Comparison of ENCODE assay signal across 18 cellular contexts in the genomic region with DNA sequence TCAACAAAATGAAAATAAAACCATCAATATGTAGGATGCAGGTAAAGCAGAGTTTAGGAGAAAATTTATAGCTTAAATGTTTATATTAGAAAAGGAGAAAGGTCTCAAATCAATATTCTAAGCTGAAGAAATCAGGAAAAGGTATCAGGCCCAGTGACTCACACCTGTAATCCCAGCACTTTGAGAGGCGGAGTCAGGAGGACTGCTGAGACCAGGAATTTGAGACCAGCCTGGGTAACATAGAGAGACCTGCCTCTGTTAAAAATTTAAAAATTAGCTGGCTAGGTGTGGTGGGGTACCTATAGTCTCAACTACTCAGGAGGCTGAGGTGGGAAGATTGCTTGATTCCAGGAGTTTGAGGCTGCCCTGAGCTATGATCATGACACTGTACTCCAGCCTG. TPM values are rescaled to one million over a fixed set of nuclear protein-coding genes. Genes with fewer than 3 reads are reported as not detected.
DNase-seq lines count a peak whose midpoint lies in the region; ATAC-seq and TF ChIP-seq lines count a peak whose summit lies in the region.
"Had no signal": no experiment of that assay in that cellular context is flagged by ENCODE, and none has a peak within 500 bp of the region (broad histone marks: within the 10 kb centered on the region; RNA-seq: fewer than 3 reads in every experiment).

No MANE protein-coding gene starts in this region.

- POLR2A ChIA-PET in CD4-positive, alpha-beta memory T cell (lab: Charles Lee; ENCODE audit: partially characterized antibody), result interaction anchor here (0.5 to 2.0 kb wide), 5 partner anchors 14 to 53 kb away, joined by 3 to 12 read pairs (median 3); a partner anchor contains a TSS
- POLR2A ChIA-PET in HCT116 (lab: Charles Lee), result interaction anchor here (0.6 to 0.9 kb wide), 3 partner anchors 8 to 61 kb away, joined by 3 to 4 read pairs (median 3); a partner anchor contains a TSS

- H3K27ac Mint-ChIP-seq in CD4-positive, alpha-beta memory T cell, result peak overlapping the region in 4 of 7 donors; percentile 19 to 52 (median 39)
- peak overlapping the region; percentile 58 to 65 for H3K27ac Mint-ChIP-seq in effector memory CD8-positive, alpha-beta T cell
- peak overlapping the region; percentile 31 to 86 for H3K27ac Mint-ChIP-seq in natural killer cell treated with Interleukin-12 subunit alpha and Interleukin-12 subunit beta and Interleukin-15 and Interleukin-18, amount 100 ng/mL, for 72 hours
- H3K27ac Mint-ChIP-seq: activated naive CD4-positive, alpha-beta T cell treated with anti-CD3 and anti-CD28 coated beads, Interleukin-2, amount 10 ng/mL, durations not matched to agents 7 days and 5 days had no signal

- H3K36me3 ChIP-seq in CD4-positive, alpha-beta memory T cell (ENCODE audit: insufficient read depth, low read length), result peaks cover 23% of the 10 kb centered on the region
- no peaks in the 10 kb centered on the region for H3K36me3 ChIP-seq in HCT116 (ENCODE audit: control insufficient read depth in 1 of 2, insufficient read depth in 2 of 2, low read length in 2 of 2)

- no peaks in the 10 kb centered on the region for H3K27me3 Mint-ChIP-seq in CD4-positive, alpha-beta memory T cell
- no peaks in the 10 kb centered on the region for H3K27me3 Mint-ChIP-seq in effector memory CD8-positive, alpha-beta T cell
- H3K27me3 Mint-ChIP-seq in natural killer cell treated with Interleukin-12 subunit alpha and Interleukin-12 subunit beta and Interleukin-15 and Interleukin-18, amount 100 ng/mL, for 72 hours, result no peaks in the 10 kb centered on the region
- H3K27me3 Mint-ChIP-seq: activated naive CD4-positive, alpha-beta T cell treated with anti-CD3 and anti-CD28 coated beads, Interleukin-2, amount 10 ng/mL, durations not matched to agents 7 days and 5 days had no signal

- peak; percentile 74 for ATAC-seq in HCT116
- no peak for ATAC-seq in effector memory CD8-positive, alpha-beta T cell (replicated peaks)
- ATAC-seq in natural killer cell treated with Interleukin-12 subunit alpha and Interleukin-12 subunit beta and Interleukin-15 and Interleukin-18, amount 100 ng/mL, for 72 hours, result no peak
- no peak for ATAC-seq in GM19035 (IDR thresholded peaks at IDR 0.05; ENCODE audit: unreplicated experiment)
- ATAC-seq: mucosa of descending colon had no signal

- no peak overlapping the region for H2AFZ ChIP-seq in HCT116 (ENCODE audit: low read depth, low read length, poor library complexity, severe bottlenecking)

- H3K79me2 ChIP-seq in HCT116 (ENCODE audit: insufficient read depth, low read length), result no peaks in the 10 kb centered on the region

- H3K36me3 Mint-ChIP-seq in CD4-positive, alpha-beta memory T cell, result peaks cover 72 to 79% of the 10 kb centered on the region in 2 donors
- peaks cover 76% of the 10 kb centered on the region for H3K36me3 Mint-ChIP-seq in effector memory CD8-positive, alpha-beta T cell (ENCODE audit: insufficient read depth)
- H3K36me3 Mint-ChIP-seq in natural killer cell treated with Interleukin-12 subunit alpha and Interleukin-12 subunit beta and Interleukin-15 and Interleukin-18, amount 100 ng/mL, for 72 hours, result peaks cover 62% of the 10 kb centered on the region

- TF ChIP-seq POLR2A in HCT116 (IDR thresholded peaks at IDR 0.05; ENCODE audit: borderline replicate concordance, extremely low read depth, insufficient read depth, insufficient read length), result no peak

- H4K20me1 ChIP-seq in HCT116 (ENCODE audit: insufficient read depth), result no peaks in the 10 kb centered on the region

- H3K4me3 Mint-ChIP-seq in CD4-positive, alpha-beta memory T cell, result peak overlapping the region in 3 of 8 donors; percentile 0 to 68 (median 4)
- peak overlapping the region; percentile 5 to 40 for H3K4me3 Mint-ChIP-seq in effector memory CD8-positive, alpha-beta T cell
- peak overlapping the region; percentile 42 for H3K4me3 Mint-ChIP-seq in natural killer cell treated with Interleukin-12 subunit alpha and Interleukin-12 subunit beta and Interleukin-15 and Interleukin-18, amount 100 ng/mL, for 72 hours
- H3K4me3 Mint-ChIP-seq: activated naive CD4-positive, alpha-beta T cell treated with anti-CD3 and anti-CD28 coated beads, Interleukin-2, amount 10 ng/mL, durations not matched to agents 7 days and 5 days had no signal

- BruUV-seq in HCT116 (replicated peaks; lab: Mats Ljungman, UMichigan), result no TSS peak

- H3K4me1 ChIP-seq in CD4-positive, alpha-beta memory T cell (ENCODE audit: insufficient read depth, low read length), result peaks cover 18% of the 10 kb centered on the region
- peaks cover 0 to 8% of the 10 kb centered on the region in 2 experiments; a peak in 1 of 4 replicates for H3K4me1 ChIP-seq in HCT116 (ENCODE audit: control insufficient read depth in 1 of 2, insufficient read depth in 2 of 2, low read length in 2 of 2)

- intact Hi-C loops in CD4-positive, alpha-beta memory T cell (cut with micrococcal nuclease), result no loop called here
- intact Hi-C loops in HCT116 (cut with micrococcal nuclease), result no loop called here

- H3K4me2 ChIP-seq in HCT116 (ENCODE audit: low read length), result no peak overlapping the region

- no peak overlapping the region for H3K9ac ChIP-seq in HCT116 (ENCODE audit: low read length)

- no peak for DNase-seq in CD4-positive, alpha-beta memory T cell
- DNase-seq in HCT116 (ENCODE audit: low read depth, low spot score) (no peak), midbrain (lab: John Stamatoyannopoulos, UW) (no peak)
- DNase-seq in effector memory CD8-positive, alpha-beta T cell, result no peak
- no peak for DNase-seq in natural killer cell treated with Interleukin-12 subunit alpha and Interleukin-12 subunit beta and Interleukin-15 and Interleukin-18, amount 100 ng/mL, for 72 hours (ENCODE audit: low spot score)
- DNase-seq in activated CD4-positive, alpha-beta T cell treated with anti-CD3 and anti-CD28 coated beads for 1 hour, result no peak
- DNase-seq: activated CD4-positive, alpha-beta T cell treated with anti-CD3 and anti-CD28 coated beads for 48 hours; activated CD8-positive, alpha-beta memory T cell treated with anti-CD3 and anti-CD28 coated beads, Interleukin-2, amount 50 U/mL, for 48 hours; activated naive CD4-positive, alpha-beta T cell treated with anti-CD3 and anti-CD28 coated beads, Interleukin-2, amount 10 ng/mL, durations not matched to agents 7 days and 5 days; foreskin melanocyte; mucosa of descending colon; NCI-H1092 treated with DMSO at 0.1 percent for 48 hours; NCI-H2029 treated with DMSO at 0.1 percent for 48 hours; NCI-H446 treated with DMSO at 0.1 percent for 48 hours; T-helper 9 cell; tibial artery had no signal

- no peaks in the 10 kb centered on the region for H3K9me3 ChIP-seq in CD4-positive, alpha-beta memory T cell (ENCODE audit: control insufficient read depth in 1 of 2, low read length in 2 of 2)
- H3K9me3 ChIP-seq in HCT116 (ENCODE audit: control insufficient read depth in 1 of 2, insufficient read depth in 1 of 2, low read depth in 1 of 2, low read length in 2 of 2), result no peaks in the 10 kb centered on the region

- RAD21 ChIA-PET in HCT116 (lab: Charles Lee; ENCODE audit: low non-redundant PET in 1 of 2, low total read pairs in 2 of 2, uncharacterized antibody in 2 of 2, unreplicated experiment in 2 of 2), result interaction anchor here in 1 of 2 experiments (0.7 kb wide), 1 partner anchor 373 kb away, joined by 3 read pairs; no protein-coding TSS in a partner anchor

- no peak for TF ChIP-seq CTCF in HCT116 (IDR thresholded peaks at IDR 0.05 in 2 of 3, conservative IDR thresholded peaks at IDR 0.05 in 1 of 3; ENCODE audit: borderline replicate concordance in 1 of 3, insufficient read depth in 1 of 3, low read depth in 2 of 3, low read length in 2 of 3)

- H3K27ac ChIP-seq in CD4-positive, alpha-beta memory T cell (ENCODE audit: low read depth, low read length), result no peak overlapping the region
- no peak overlapping the region for H3K27ac ChIP-seq in HCT116 (ENCODE audit: low read depth, low read length)
- H3K27ac ChIP-seq: coronary artery, tibial artery had no signal

- H3K27me3 ChIP-seq in CD4-positive, alpha-beta memory T cell (ENCODE audit: insufficient read depth, low read length), result no peaks in the 10 kb centered on the region
- no peaks in the 10 kb centered on the region for H3K27me3 ChIP-seq in HCT116 (ENCODE audit: insufficient read depth, low read length)
- H3K27me3 ChIP-seq: tibial artery had no signal

- no peak for TF ChIP-seq RAD21 in HCT116 (IDR thresholded peaks at IDR 0.05; ENCODE audit: low read depth)

- CTCF ChIA-PET in CD4-positive, alpha-beta memory T cell (lab: Charles Lee; ENCODE audit: partially characterized antibody), result interaction anchor here (0.6 to 2.2 kb wide), 8 partner anchors 12 to 77 kb away, joined by 3 to 9 read pairs (median 3); a partner anchor contains a TSS
- CTCF ChIA-PET in HCT116 (lab: Charles Lee), result no interaction called here

- H3K9me2 ChIP-seq in HCT116 (ENCODE audit: insufficient read depth), result no peaks in the 10 kb centered on the region

- H3K9me3 Mint-ChIP-seq in CD4-positive, alpha-beta memory T cell, result peaks cover 0 to 36% (median 14%) of the 10 kb centered on the region in 8 donors
- H3K9me3 Mint-ChIP-seq in effector memory CD8-positive, alpha-beta T cell, result no peaks in the 10 kb centered on the region
- H3K9me3 Mint-ChIP-seq in natural killer cell treated with Interleukin-12 subunit alpha and Interleukin-12 subunit beta and Interleukin-15 and Interleukin-18, amount 100 ng/mL, for 72 hours, result peaks cover 25% of the 10 kb centered on the region

- H3K4me3 ChIP-seq in CD4-positive, alpha-beta memory T cell (ENCODE audit: low read length in 2 of 2), result no peak overlapping the region
- H3K4me3 ChIP-seq in HCT116 (replicated peaks in 1 of 2; ENCODE audit: low read depth in 1 of 2, low read length in 2 of 2), result no peak overlapping the region
- H3K4me3 ChIP-seq: coronary artery, mucosa of descending colon, tibial artery had no signal

- H3K4me1 Mint-ChIP-seq in CD4-positive, alpha-beta memory T cell, result peaks cover 32 to 68% (median 56%) of the 10 kb centered on the region in 4 donors
- H3K4me1 Mint-ChIP-seq in effector memory CD8-positive, alpha-beta T cell (ENCODE audit: low read depth in 2 of 2), result peaks cover 24 to 62% of the 10 kb centered on the region in 2 donors
- peaks cover 62 to 70% of the 10 kb centered on the region in 2 donors for H3K4me1 Mint-ChIP-seq in natural killer cell treated with Interleukin-12 subunit alpha and Interleukin-12 subunit beta and Interleukin-15 and Interleukin-18, amount 100 ng/mL, for 72 hours (ENCODE audit: low read depth in 2 of 2)

TF ChIP-seq in HCT116, 20 proteins besides CTCF, POLR2A, EP300 and RAD21 (continues in another document):
- TF ChIP-seq ELF1 (IDR thresholded peaks at IDR 0.05; ENCODE audit: borderline replicate concordance, low read depth), result no peak
- TF ChIP-seq ZFX (IDR thresholded peaks at IDR 0.05), result no peak

RNA-seq across cellular contexts. Expression of a gene that starts 32.2 kb away (rescaled TPM):
- 10 to 100 TPM; 93.5 to 93.9 TPM for total RNA-seq in CD4-positive, alpha-beta memory T cell
- polyA plus RNA-seq in CD4-positive, alpha-beta memory T cell, result 10 to 100 TPM; 38.9 to 83.0 TPM
- total RNA-seq in HCT116 (2021; ENCODE audit: unreplicated experiment), result 4.3 TPM
- 3.2 and 3.5 TPM in 2 replicates for polyA plus RNA-seq in HCT116 (2012)
- total RNA-seq in natural killer cell treated with Interleukin-12 subunit alpha and Interleukin-12 subunit beta and Interleukin-15 and Interleukin-18, amount 100 ng/mL, for 72 hours, result 10 to 100 TPM; 59.6 to 98.5 TPM

RNA-seq across cellular contexts. Expression of a gene that starts 34.1 kb away (rescaled TPM):
- 100 to 1,000 TPM; 318 to 342 TPM for total RNA-seq in CD4-positive, alpha-beta memory T cell
- polyA plus RNA-seq in CD4-positive, alpha-beta memory T cell, result 100 to 1,000 TPM; 229 to 330 TPM
- 71.9 TPM for total RNA-seq in HCT116 (2021; ENCODE audit: unreplicated experiment)
- 69.4 and 76.3 TPM in 2 replicates for polyA plus RNA-seq in HCT116 (2012)
- total RNA-seq in natural killer cell treated with Interleukin-12 subunit alpha and Interleukin-12 subunit beta and Interleukin-15 and Interleukin-18, amount 100 ng/mL, for 72 hours, result 100 to 1,000 TPM; 271 to 398 TPM

Comparison
In these comparisons a context has a peak if more than half of its experiments do, and no peak if none do; other contexts are left out.
1. RNA of a gene that starts 32.2 kb away (total RNA-seq): 59.6 to 98.5 TPM in natural killer cell treated with Interleukin-12 subunit alpha and Interleukin-12 subunit beta and Interleukin-15 and Interleukin-18, amount 100 ng/mL, for 72 hours and 93.5 to 93.9 TPM in CD4-positive, alpha-beta memory T cell; 4.3 TPM in HCT116 (single experiment); every median in the first group is over 10 times any median in the second.
2. Peak in every context shown above with its lines, with median percentiles within 50 percentile points of each other: H3K27ac Mint-ChIP-seq.